In the genomic region with DNA sequence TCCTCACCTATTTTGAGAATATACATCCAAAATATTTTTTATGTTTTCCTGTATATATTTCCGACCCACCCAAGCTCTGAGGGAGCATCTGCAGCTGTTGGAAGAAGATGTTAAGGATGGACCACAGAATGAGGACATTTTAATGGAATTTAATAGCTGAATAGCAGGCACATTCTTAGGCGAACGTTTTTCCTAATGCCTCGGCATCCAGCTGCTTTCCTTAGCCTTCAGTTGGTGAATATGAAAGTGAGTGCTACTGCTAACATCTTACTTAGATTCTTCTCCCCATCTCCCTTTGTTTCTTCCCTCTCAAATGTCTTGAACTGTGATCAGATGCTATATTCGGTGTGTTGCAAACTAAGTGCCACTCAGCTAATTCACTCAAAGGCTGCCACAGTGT, we compare ENCODE assay signal across 1 cellular context.
TF ChIP-seq lines count a peak whose summit lies in the region.

No MANE protein-coding gene starts in this region.

TF ChIP-seq in GM23338, 12 proteins besides CTCF, POLR2A, EP300 and RAD21 (continued from another document):
- TF ChIP-seq ZNF462 (CRISPR knock-in tag; IDR thresholded peaks at IDR 0.05) (peak; percentile 59; the same call in 1 of the 2 replicates), NANOG (IDR thresholded peaks at IDR 0.05; ENCODE audit: borderline replicate concordance) (peak; percentile 40; the same call in 1 of the 2 replicates)
TF ChIP-seq in GM23338: peak in this region for 2.
